ENCODE assay signal across 14 cellular contexts in genomic region chr2:62596061-62596658, GRCh38.
A peak's percentile ranks its signal among the peaks of the same experiment; 100 is the strongest.
DNase-seq lines count a peak whose midpoint lies in the region; ATAC-seq, FAIRE-seq and TF ChIP-seq lines count a peak whose summit lies in the region.
"Had no signal": no experiment of that assay in that cellular context is flagged by ENCODE, and none has a peak within 500 bp of the region (broad histone marks: within the 10 kb centered on the region; RNA-seq: fewer than 3 reads in every experiment).

No MANE protein-coding gene starts in this region.

- H3K9me3 ChIP-seq in mammary epithelial cell (replicated peaks; ENCODE audit: insufficient read depth, low read length) (no peaks in the 10 kb centered on the region), smooth muscle cell (replicated peaks; ENCODE audit: low read depth) (no peaks in the 10 kb centered on the region), kidney (ENCODE audit: control insufficient read depth in 1 of 2, low read length in 2 of 2) (no peaks in the 10 kb centered on the region)

- FAIRE-seq in GM19239 (lab: Jason Lieb, UNC) = no peak
- no peak for FAIRE-seq in kidney (lab: Jason Lieb, UNC)

- TF ChIP-seq CTCF in AG04449 (IDR thresholded peaks at IDR 0.05; ENCODE audit: insufficient read depth, low read length, missing control alignments) (no peak), HFFc6 (IDR thresholded peaks at IDR 0.05) (no peak), mammary epithelial cell (conservative IDR thresholded peaks at IDR 0.05 in 1 of 2, IDR thresholded peaks at IDR 0.05 in 1 of 2; ENCODE audit: extremely low read depth in 1 of 2, insufficient read depth in 1 of 2, low read depth in 1 of 2, low read length in 2 of 2) (no peak), smooth muscle cell (IDR thresholded peaks at IDR 0.05; ENCODE audit: borderline replicate concordance, insufficient read depth, poor library complexity, severe bottlenecking) (no peak), kidney (IDR thresholded peaks at IDR 0.05; ENCODE audit: borderline replicate concordance, extremely low read depth, insufficient read depth) (no peak)

- POLR2A ChIA-PET in AG04449 (lab: Yijun Ruan, JAX) = interaction anchor here (0.6 to 1.9 kb wide), 6 partner anchors 18 to 398 kb away, joined by 3 to 7 read pairs (median 4); partner anchors contain the start of genes EHBP1 and TMEM17

- peaks cover 6% of the 10 kb centered on the region for H3K4me1 ChIP-seq in mammary epithelial cell (ENCODE audit: insufficient read depth, low read length)
- H3K4me1 ChIP-seq in smooth muscle cell (ENCODE audit: low read depth) = no peaks in the 10 kb centered on the region
- peaks cover 0 to 3% of the 10 kb centered on the region in 2 donors for H3K4me1 ChIP-seq in kidney (ENCODE audit: control insufficient read depth in 1 of 2, insufficient read depth in 1 of 2, low read depth in 1 of 2, low read length in 2 of 2)

- DNase-seq in AG04449 (ENCODE audit: low read depth, low spot score) = peak; percentile 89
- peak; percentile 67 for DNase-seq in HFFc6
- peak; percentile 32 for DNase-seq in mammary epithelial cell
- no peak for DNase-seq in left colon
- no peak for DNase-seq in GM19239 (ENCODE audit: insufficient read length, low spot score)
- DNase-seq in smooth muscle cell (lab: John Stamatoyannopoulos, UW; ENCODE audit: unreplicated experiment) = no peak
- no peak for DNase-seq in kidney
- DNase-seq in NCI-H1092 treated with DMSO at 0.1 percent for 48 hours (lab: John Stamatoyannopoulos, UW) = no peak
- DNase-seq: activated CD4-positive, alpha-beta T cell treated with anti-CD3 and anti-CD28 coated beads for 1 hour; CD4-positive, CD25-positive, alpha-beta regulatory T cell; cerebellar nuclear complex; H9; mesendoderm; SHP77 had no signal

- WGBS in mammary epithelial cell (ENCODE audit: low coverage, missing lambda C conversion rate) = 90% methylated on average over 2 of the region's 2 CpGs
- WGBS in smooth muscle cell (ENCODE audit: low lambda C conversion rate) = 87% methylated on average over 2 of the region's 2 CpGs

- peak overlapping the region; percentile 73 for H3K27ac Mint-ChIP-seq in HFFc6
- H3K27ac Mint-ChIP-seq: CD4-positive, CD25-positive, alpha-beta regulatory T cell; H9 had no signal

- H3K9ac ChIP-seq in mammary epithelial cell (ENCODE audit: insufficient read depth, low read length) = no peak overlapping the region
- no peak overlapping the region for H3K9ac ChIP-seq in smooth muscle cell (ENCODE audit: low read depth)
- H3K9ac ChIP-seq in kidney (ENCODE audit: low read length in 2 of 2) = no peak overlapping the region

- no peaks in the 10 kb centered on the region for H3F3A ChIP-seq in smooth muscle cell (ENCODE audit: low read depth)

- in situ Hi-C loops in mammary epithelial cell (cut with MboI; ENCODE audit: low sequenced_read_pairs in 2 of 2) = no loop called here

- H3K27me3 ChIP-seq in mammary epithelial cell (ENCODE audit: insufficient read depth, low read length) = no peaks in the 10 kb centered on the region
- H3K27me3 ChIP-seq in smooth muscle cell (ENCODE audit: low read depth) = no peaks in the 10 kb centered on the region

- intact Hi-C loops in mammary epithelial cell (cut with micrococcal nuclease) = no loop called here
- intact Hi-C loops in left colon (cut with DNase I, micrococcal nuclease) = no loop called here
- intact Hi-C loops in kidney (cut with DNase I) = no loop called here

- BruUV-seq in mammary epithelial cell (replicated peaks; lab: Mats Ljungman, UMichigan) = no TSS peak

- ATAC-seq in left colon = peak; percentile 27

- no peaks in the 10 kb centered on the region for H3K79me2 ChIP-seq in mammary epithelial cell (ENCODE audit: insufficient read depth, low read length)
- H3K79me2 ChIP-seq in smooth muscle cell (ENCODE audit: low read depth) = no peaks in the 10 kb centered on the region

- no peaks in the 10 kb centered on the region for H3K36me3 Mint-ChIP-seq in HFFc6 (ENCODE audit: low read depth)
- H3K36me3 Mint-ChIP-seq: CD4-positive, CD25-positive, alpha-beta regulatory T cell had no signal

- peak overlapping the region; percentile 2; the same call in 1 of the 2 replicates for H3K4me3 Mint-ChIP-seq in HFFc6
- H3K4me3 Mint-ChIP-seq: CD4-positive, CD25-positive, alpha-beta regulatory T cell; H9 had no signal

- H3K36me3 ChIP-seq in mammary epithelial cell (ENCODE audit: insufficient read depth, low read length) (no peaks in the 10 kb centered on the region), smooth muscle cell (ENCODE audit: low read depth) (no peaks in the 10 kb centered on the region), kidney (ENCODE audit: control insufficient read depth in 1 of 2, insufficient read depth in 2 of 2, low read length in 2 of 2) (no peaks in the 10 kb centered on the region)

- H2AFZ ChIP-seq in mammary epithelial cell (ENCODE audit: low read depth, low read length) (peak overlapping the region; percentile 32), smooth muscle cell (ENCODE audit: low read depth) (no peak overlapping the region)

- H4K20me1 ChIP-seq in mammary epithelial cell (ENCODE audit: insufficient read depth, low read length) (no peaks in the 10 kb centered on the region), smooth muscle cell (ENCODE audit: low read depth) (no peaks in the 10 kb centered on the region)

- dilution Hi-C loops in mammary epithelial cell (cut with HindIII; ENCODE audit: low sequenced_read_pairs) = no loop called here

- no peaks in the 10 kb centered on the region for H3K9me3 Mint-ChIP-seq in HFFc6

- H3K4me3 ChIP-seq in AG04449 (ENCODE audit: low read depth, low read length) = no peak overlapping the region
- no peak overlapping the region for H3K4me3 ChIP-seq in mammary epithelial cell (replicated peaks in 1 of 3; ENCODE audit: insufficient read depth in 1 of 3, low read depth in 2 of 3, low read length in 3 of 3)
- no peak overlapping the region for H3K4me3 ChIP-seq in smooth muscle cell
- H3K4me3 ChIP-seq in kidney (ENCODE audit: low read length in 2 of 2) = no peak overlapping the region

- H3K4me2 ChIP-seq in mammary epithelial cell (ENCODE audit: insufficient read depth, low read depth, low read length) = no peak overlapping the region
- H3K4me2 ChIP-seq in smooth muscle cell = no peak overlapping the region

- CTCF ChIA-PET in AG04449 (lab: Yijun Ruan, JAX) (interaction anchor here (1.2 to 2.4 kb wide), 2 partner anchors 59 to 139 kb away, joined by 3 to 14 read pairs; no protein-coding TSS in a partner anchor), mammary epithelial cell (lab: Charles Lee; ENCODE audit: low non-redundant PET) (interaction anchor here (0.5 to 0.6 kb wide), 2 partner anchors 109 to 140 kb away, joined by 3 read pairs; partner anchors contain the start of gene EHBP1)

- no peaks in the 10 kb centered on the region; the same call in 1 of the 2 replicates for H3K27me3 Mint-ChIP-seq in HFFc6 (ENCODE audit: insufficient read depth)
- H3K27me3 Mint-ChIP-seq: CD4-positive, CD25-positive, alpha-beta regulatory T cell had no signal

- no peak overlapping the region for H3K27ac ChIP-seq in mammary epithelial cell (ENCODE audit: insufficient read depth, low read depth, low read length)
- no peak overlapping the region for H3K27ac ChIP-seq in smooth muscle cell (ENCODE audit: low read depth)
- H3K27ac ChIP-seq in kidney (ENCODE audit: low read depth in 2 of 2, low read length in 2 of 2) = no peak overlapping the region

- peaks cover 34% of the 10 kb centered on the region for H3K4me1 Mint-ChIP-seq in HFFc6 (ENCODE audit: low read depth)
- H3K4me1 Mint-ChIP-seq: CD4-positive, CD25-positive, alpha-beta regulatory T cell had no signal

Comparison
In these comparisons a context has a peak if more than half of its experiments do, and no peak if none do; other contexts are left out.
1. DNase-seq: peak in AG04449 (single experiment), HFFc6 (single experiment) and mammary epithelial cell (single experiment); none in left colon (0 of 2), GM19239 (single experiment), smooth muscle cell (single experiment), kidney (single experiment) and NCI-H1092 treated with DMSO at 0.1 percent for 48 hours (single experiment).